Comparison of ENCODE assay signal across 25 cellular contexts in the genomic region with DNA sequence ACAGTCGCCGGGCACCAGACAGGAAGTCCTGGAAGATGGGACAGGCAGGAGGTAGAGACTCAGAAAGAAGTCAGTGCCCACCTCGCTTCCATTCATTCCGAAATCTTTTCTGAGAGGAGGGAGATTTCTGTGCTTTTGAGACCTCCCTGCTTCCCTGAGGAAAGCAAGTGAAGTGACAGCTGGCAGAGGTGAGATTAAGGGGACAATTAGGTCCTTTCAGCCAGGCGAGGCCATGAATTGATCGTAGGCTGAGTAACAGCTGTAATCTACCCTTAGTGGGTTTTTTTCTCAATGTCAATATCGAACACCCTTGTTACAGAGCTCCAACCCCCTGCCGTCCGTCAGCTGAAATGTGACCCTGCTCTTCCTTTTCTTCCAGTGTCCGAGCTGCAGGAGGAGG.
DNase-seq lines count a peak whose midpoint lies in the region; FAIRE-seq and TF ChIP-seq lines count a peak whose summit lies in the region.
"Had no signal": no experiment of that assay in that cellular context is flagged by ENCODE, and none has a peak within 500 bp of the region (broad histone marks: within the 10 kb centered on the region; RNA-seq: fewer than 3 reads in every experiment).

No MANE protein-coding gene starts in this region.

- no peaks in the 10 kb centered on the region for H3F3A ChIP-seq in SK-N-SH (replicated peaks; ENCODE audit: insufficient read depth)

- H3K27ac Mint-ChIP-seq in astrocyte (ENCODE audit: unreplicated experiment), result peak overlapping the region; percentile 13
- no peak overlapping the region for H3K27ac Mint-ChIP-seq in nephron progenitor cell
- H3K27ac Mint-ChIP-seq: B cell; CD4-positive, alpha-beta T cell had no signal

- H2AFZ ChIP-seq in astrocyte (ENCODE audit: low read depth, low read length) (no peak overlapping the region), SK-N-SH (ENCODE audit: low read depth) (no peak overlapping the region)

- no peaks in the 10 kb centered on the region for H3K27me3 ChIP-seq in astrocyte (ENCODE audit: insufficient read depth, low read length)
- no peaks in the 10 kb centered on the region for H3K27me3 ChIP-seq in stomach smooth muscle (ENCODE audit: control insufficient read depth in 1 of 2, insufficient read depth in 2 of 2, low read length in 2 of 2)
- H3K27me3 ChIP-seq in SK-N-SH (ENCODE audit: insufficient read depth), result no peaks in the 10 kb centered on the region
- no peaks in the 10 kb centered on the region for H3K27me3 ChIP-seq in suprapubic skin
- H3K27me3 ChIP-seq: MG63 had no signal

- no peak overlapping the region for H3K27ac ChIP-seq in astrocyte (ENCODE audit: low read depth, low read length)
- peak overlapping the region; percentile 49 for H3K27ac ChIP-seq in stomach smooth muscle (ENCODE audit: low read length)
- H3K27ac ChIP-seq in SK-N-SH (ENCODE audit: low read depth in 2 of 2, low read length in 1 of 2), result no peak overlapping the region
- H3K27ac ChIP-seq in suprapubic skin, result no peak overlapping the region
- H3K27ac ChIP-seq: RWPE1 had no signal

- H3K36me3 ChIP-seq in astrocyte (ENCODE audit: insufficient read depth, low read length) (peaks cover 24% of the 10 kb centered on the region), stomach smooth muscle (ENCODE audit: control insufficient read depth in 2 of 2, insufficient read depth in 2 of 2, low read length in 2 of 2) (peaks cover 39 to 43% of the 10 kb centered on the region in 2 donors), SK-N-SH (replicated peaks in 1 of 2; ENCODE audit: control insufficient read depth in 1 of 2, insufficient read depth in 2 of 2, low read length in 1 of 2) (peaks cover 2 to 14% of the 10 kb centered on the region in 2 experiments), suprapubic skin (peaks cover 39% of the 10 kb centered on the region)

- H3K4me2 ChIP-seq in astrocyte (ENCODE audit: low read length), result no peak overlapping the region
- no peak overlapping the region for H3K4me2 ChIP-seq in SK-N-SH

- no peaks in the 10 kb centered on the region for H3K27me3 Mint-ChIP-seq in astrocyte (ENCODE audit: low read depth, unreplicated experiment)
- no peaks in the 10 kb centered on the region for H3K27me3 Mint-ChIP-seq in nephron progenitor cell (ENCODE audit: low read depth, poor library complexity)

- H3K4me1 ChIP-seq in astrocyte (ENCODE audit: insufficient read depth, low read length) (peaks cover 14% of the 10 kb centered on the region), stomach smooth muscle (ENCODE audit: control insufficient read depth, insufficient read depth, low read length) (peaks cover 50% of the 10 kb centered on the region), SK-N-SH (ENCODE audit: control insufficient read depth in 1 of 2, insufficient read depth in 2 of 2, low read depth in 1 of 2, low read length in 1 of 2) (peaks cover 0 to 7% of the 10 kb centered on the region in 2 experiments; a peak in 2 of 4 replicates), suprapubic skin (peaks cover 26% of the 10 kb centered on the region)

- FAIRE-seq in astrocyte (lab: Jason Lieb, UNC), result no peak
- FAIRE-seq: G401.6, GM12891, GM19239, H1, HepG2 had no signal

- H3K9me3 ChIP-seq in astrocyte (ENCODE audit: insufficient read depth, low read depth, low read length), result no peaks in the 10 kb centered on the region
- H3K9me3 ChIP-seq in stomach smooth muscle (ENCODE audit: control insufficient read depth in 2 of 2, low read length in 2 of 2), result no peaks in the 10 kb centered on the region
- H3K9me3 ChIP-seq in SK-N-SH, result no peaks in the 10 kb centered on the region
- H3K9me3 ChIP-seq in suprapubic skin, result no peaks in the 10 kb centered on the region
- H3K9me3 ChIP-seq: MG63 had no signal

- H3K79me2 ChIP-seq in astrocyte (ENCODE audit: insufficient read depth, low read length) (peaks cover 57% of the 10 kb centered on the region), SK-N-SH (ENCODE audit: insufficient read depth) (peaks cover 43% of the 10 kb centered on the region; the same call in 1 of the 2 replicates)

- H4K20me1 ChIP-seq in astrocyte (ENCODE audit: insufficient read depth, low read length) (peaks cover 52% of the 10 kb centered on the region), SK-N-SH (ENCODE audit: insufficient read depth) (peaks cover 3% of the 10 kb centered on the region; the same call in 1 of the 2 replicates)

- POLR2A ChIA-PET in SK-N-SH (lab: Yijun Ruan, JAX), result no interaction called here

- H3K9me2 ChIP-seq in SK-N-SH, result no peaks in the 10 kb centered on the region

- H3K9ac ChIP-seq in astrocyte (ENCODE audit: low read length) (no peak overlapping the region), stomach smooth muscle (ENCODE audit: low read length in 2 of 2) (peak overlapping the region in 1 of 2 donors; percentile 5), SK-N-SH (no peak overlapping the region)

- H3K4me1 Mint-ChIP-seq in astrocyte (ENCODE audit: low read depth, unreplicated experiment), result peaks cover 15% of the 10 kb centered on the region
- H3K4me1 Mint-ChIP-seq in nephron progenitor cell, result peaks cover 38% of the 10 kb centered on the region
- H3K4me1 Mint-ChIP-seq: B cell had no signal

- no peak overlapping the region for H3K4me3 Mint-ChIP-seq in astrocyte (ENCODE audit: unreplicated experiment)
- H3K4me3 Mint-ChIP-seq in nephron progenitor cell, result peak overlapping the region; percentile 2
- H3K4me3 Mint-ChIP-seq: B cell; CD4-positive, alpha-beta T cell; HFFc6 had no signal

- TF ChIP-seq RAD21 in SK-N-SH (IDR thresholded peaks at IDR 0.05; ENCODE audit: low read length), result no peak

- WGBS in SK-N-SH (ENCODE audit: low lambda C conversion rate), result 96% methylated on average over 10 of the region's 10 CpGs
- WGBS in suprapubic skin, result 82% methylated on average over 10 of the region's 10 CpGs

- H3K4me3 ChIP-seq in astrocyte (ENCODE audit: insufficient read depth, low read depth, low read length), result no peak overlapping the region
- H3K4me3 ChIP-seq in stomach smooth muscle (ENCODE audit: low read length in 2 of 2), result no peak overlapping the region
- no peak overlapping the region for H3K4me3 ChIP-seq in SK-N-SH (ENCODE audit: low read depth in 2 of 2, low read length in 1 of 2)
- no peak overlapping the region for H3K4me3 ChIP-seq in suprapubic skin
- H3K4me3 ChIP-seq: MG63 had no signal

- peak; percentile 72 to 91 for DNase-seq in NCI-H524 (lab: John Stamatoyannopoulos, UW)
- no peak for DNase-seq in astrocyte (ENCODE audit: low read depth)
- no peak for DNase-seq in nephron progenitor cell
- no peak for DNase-seq in KG1 (lab: John Stamatoyannopoulos, UW)
- DNase-seq in SK-N-SH, result no peak
- DNase-seq in suprapubic skin (ENCODE audit: low spot score in 2 of 2), result no peak
- no peak for DNase-seq in activated CD8-positive, alpha-beta memory T cell treated with anti-CD3 and anti-CD28 coated beads for 24 hours
- DNase-seq: Calu3; CD4-positive, alpha-beta T cell; HFFc6; MG63; NCI-H1105; NCI-H187 treated with DMSO at 0.1 percent for 48 hours; NCI-H2171 treated with DMSO at 0.1 percent for 48 hours; NCI-H510A treated with DMSO at 0.1 percent for 48 hours; NK-92 treated with Interleukin-12 subunit alpha and Interleukin-12 subunit beta, amount 100 ng/mL, for 24 hours; OCI-M1 had no signal

- CTCF ChIA-PET in SK-N-SH (lab: Yijun Ruan, JAX), result interaction anchor here (1.2 kb wide), 1 partner anchor 11 kb away, joined by 3 read pairs; no protein-coding TSS in a partner anchor

- TF ChIP-seq EP300 in SK-N-SH (IDR thresholded peaks at IDR 0.05; ENCODE audit: borderline replicate concordance in 1 of 2, low read depth in 1 of 2, low read length in 1 of 2) (no peak), suprapubic skin (IDR thresholded peaks at IDR 0.05) (no peak)

- TF ChIP-seq POLR2A in suprapubic skin (IDR thresholded peaks at IDR 0.05), result no peak

- TF ChIP-seq CTCF in astrocyte (IDR thresholded peaks at IDR 0.05; ENCODE audit: insufficient read depth, low read depth, low read length), result no peak
- no peak for TF ChIP-seq CTCF in nephron progenitor cell (IDR thresholded peaks at IDR 0.05)
- TF ChIP-seq CTCF in SK-N-SH (IDR thresholded peaks at IDR 0.05), result no peak
- no peak for TF ChIP-seq CTCF in suprapubic skin (IDR thresholded peaks at IDR 0.05)

- H3K36me3 Mint-ChIP-seq in astrocyte (ENCODE audit: low read depth, unreplicated experiment), result peaks cover 16% of the 10 kb centered on the region
- H3K36me3 Mint-ChIP-seq in nephron progenitor cell (ENCODE audit: low read depth), result peaks cover 36% of the 10 kb centered on the region

- peaks cover 2% of the 10 kb centered on the region for H3K9me3 Mint-ChIP-seq in astrocyte (ENCODE audit: unreplicated experiment)
- H3K9me3 Mint-ChIP-seq in nephron progenitor cell, result peaks cover 3% of the 10 kb centered on the region
- H3K9me3 Mint-ChIP-seq: CD4-positive, alpha-beta T cell; HFFc6 had no signal

TF ChIP-seq in SK-N-SH, 30 proteins besides CTCF, POLR2A, EP300 and RAD21:
- no peak for TF ChIP-seq NFIC (IDR thresholded peaks at IDR 0.05; ENCODE audit: borderline replicate concordance)
- TF ChIP-seq, protein P1, sequence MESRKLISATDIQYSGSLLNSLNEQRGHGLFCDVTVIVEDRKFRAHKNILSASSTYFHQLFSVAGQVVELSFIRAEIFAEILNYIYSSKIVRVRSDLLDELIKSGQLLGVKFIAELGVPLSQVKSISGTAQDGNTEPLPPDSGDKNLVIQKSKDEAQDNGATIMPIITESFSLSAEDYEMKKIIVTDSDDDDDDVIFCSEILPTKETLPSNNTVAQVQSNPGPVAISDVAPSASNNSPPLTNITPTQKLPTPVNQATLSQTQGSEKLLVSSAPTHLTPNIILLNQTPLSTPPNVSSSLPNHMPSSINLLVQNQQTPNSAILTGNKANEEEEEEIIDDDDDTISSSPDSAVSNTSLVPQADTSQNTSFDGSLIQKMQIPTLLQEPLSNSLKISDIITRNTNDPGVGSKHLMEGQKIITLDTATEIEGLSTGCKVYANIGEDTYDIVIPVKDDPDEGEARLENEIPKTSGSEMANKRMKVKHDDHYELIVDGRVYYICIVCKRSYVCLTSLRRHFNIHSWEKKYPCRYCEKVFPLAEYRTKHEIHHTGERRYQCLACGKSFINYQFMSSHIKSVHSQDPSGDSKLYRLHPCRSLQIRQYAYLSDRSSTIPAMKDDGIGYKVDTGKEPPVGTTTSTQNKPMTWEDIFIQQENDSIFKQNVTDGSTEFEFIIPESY (IDR thresholded peaks at IDR 0.05; ENCODE audit: borderline replicate concordance, low read depth), result no peak
- no peak for TF ChIP-seq FOXM1 (IDR thresholded peaks at IDR 0.05; ENCODE audit: low read depth)
- no peak for TF ChIP-seq MAX (IDR thresholded peaks at IDR 0.05; ENCODE audit: low read depth)
- no peak for TF ChIP-seq FOSL2 (IDR thresholded peaks at IDR 0.05; ENCODE audit: borderline replicate concordance, low read depth)

Comparison
In these comparisons a context has a peak if more than half of its experiments do, and no peak if none do; other contexts are left out.
1. DNase-seq: peak in NCI-H524 (2 of 2); none in astrocyte (single experiment), nephron progenitor cell (single experiment), KG1 (single experiment), SK-N-SH (single experiment), suprapubic skin (0 of 2) and activated CD8-positive, alpha-beta memory T cell treated with anti-CD3 and anti-CD28 coated beads for 24 hours (single experiment).